Comparison of ENCODE assay signal across 11 cellular contexts in the genomic region with DNA sequence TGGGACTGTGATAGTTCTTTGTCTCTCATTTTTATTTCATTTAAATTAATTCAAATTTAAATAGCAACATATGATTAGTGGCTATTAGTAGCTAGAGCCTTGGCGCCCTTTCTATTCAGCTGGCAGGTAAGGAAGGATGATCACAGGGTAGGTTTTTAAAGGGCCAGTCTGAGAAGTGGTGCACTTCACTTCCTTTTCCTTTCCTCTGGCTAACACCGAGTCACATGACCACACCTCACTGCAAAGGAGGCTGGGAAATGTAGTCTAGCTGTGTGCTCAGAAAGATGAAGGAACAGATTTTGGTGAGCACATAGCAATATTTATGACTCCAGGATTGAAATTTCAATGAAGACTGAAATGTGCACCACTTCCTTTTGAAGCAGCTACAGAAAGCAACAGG.
DNase-seq lines count a peak whose midpoint lies in the region; ATAC-seq, FAIRE-seq and TF ChIP-seq lines count a peak whose summit lies in the region.
"Had no signal": no experiment of that assay in that cellular context is flagged by ENCODE, and none has a peak within 500 bp of the region (broad histone marks: within the 10 kb centered on the region; RNA-seq: fewer than 3 reads in every experiment).

No MANE protein-coding gene starts in this region.

- H3K9me3 ChIP-seq in left lung (no peaks in the 10 kb centered on the region), kidney (ENCODE audit: control insufficient read depth in 1 of 2, low read length in 2 of 2) (no peaks in the 10 kb centered on the region)

- intact Hi-C loops in left lung (cut with DNase I) (no loop called here), posterior vena cava (cut with DNase I) (no loop called here), posterior cingulate gyrus (cut with DNase I) (no loop called here), kidney (cut with DNase I) (no loop called here)

- DNase-seq in Caki2 (ENCODE audit: low read depth) (peak; percentile 29), Kasumi-1 (lab: John Stamatoyannopoulos, UW) (peak; percentile 1 to 21), left lung (no peak), posterior vena cava (ENCODE audit: low spot score) (no peak), posterior cingulate gyrus (no peak), kidney (no peak)
- DNase-seq in activated CD4-positive, alpha-beta T cell treated with anti-CD3 and anti-CD28 coated beads, Interleukin-2, amount 50 U/mL, for 1 hour: peak; percentile 13
- DNase-seq: left cardiac atrium, NCI-H1436 had no signal

- H3K4me1 ChIP-seq in left lung (no peaks in the 10 kb centered on the region), kidney (ENCODE audit: control insufficient read depth in 1 of 2, insufficient read depth in 1 of 2, low read depth in 1 of 2, low read length in 2 of 2) (no peaks in the 10 kb centered on the region)

- TF ChIP-seq CTCF in left lung (IDR thresholded peaks at IDR 0.05): no peak
- no peak for TF ChIP-seq CTCF in kidney (IDR thresholded peaks at IDR 0.05; ENCODE audit: borderline replicate concordance, extremely low read depth, insufficient read depth)

- H3K4me3 ChIP-seq in left lung (no peak overlapping the region), kidney (ENCODE audit: low read length in 2 of 2) (no peak overlapping the region)

- H3K9ac ChIP-seq in kidney (ENCODE audit: low read length in 2 of 2): no peak overlapping the region

- ATAC-seq in left lung (peak; percentile 29), GM21737 (IDR thresholded peaks at IDR 0.05; ENCODE audit: unreplicated experiment) (no peak)
- ATAC-seq: HCT116, left cardiac atrium had no signal

- in situ Hi-C loops in Caki2 (cut with HindIII; ENCODE audit: low pct_unique_long_range_greater_than_20kb, low sequenced_read_pairs): no loop called here

- no peaks in the 10 kb centered on the region for H3K27me3 ChIP-seq in left lung

- H3K27ac ChIP-seq in left lung (no peak overlapping the region), kidney (ENCODE audit: low read depth in 2 of 2, low read length in 2 of 2) (no peak overlapping the region)

- FAIRE-seq in kidney (lab: Jason Lieb, UNC): no peak

- no peaks in the 10 kb centered on the region for H3K36me3 ChIP-seq in left lung
- H3K36me3 ChIP-seq in kidney (ENCODE audit: control insufficient read depth in 1 of 2, insufficient read depth in 2 of 2, low read length in 2 of 2): no peaks in the 10 kb centered on the region

Comparison
In these comparisons a context has a peak if more than half of its experiments do, and no peak if none do; other contexts are left out.
1. DNase-seq: peak in Caki2 (single experiment), Kasumi-1 (2 of 2) and activated CD4-positive, alpha-beta T cell treated with anti-CD3 and anti-CD28 coated beads, Interleukin-2, amount 50 U/mL, for 1 hour (single experiment); none in left lung (0 of 2), posterior vena cava (single experiment), posterior cingulate gyrus (0 of 10) and kidney (single experiment).